In the genomic region with DNA sequence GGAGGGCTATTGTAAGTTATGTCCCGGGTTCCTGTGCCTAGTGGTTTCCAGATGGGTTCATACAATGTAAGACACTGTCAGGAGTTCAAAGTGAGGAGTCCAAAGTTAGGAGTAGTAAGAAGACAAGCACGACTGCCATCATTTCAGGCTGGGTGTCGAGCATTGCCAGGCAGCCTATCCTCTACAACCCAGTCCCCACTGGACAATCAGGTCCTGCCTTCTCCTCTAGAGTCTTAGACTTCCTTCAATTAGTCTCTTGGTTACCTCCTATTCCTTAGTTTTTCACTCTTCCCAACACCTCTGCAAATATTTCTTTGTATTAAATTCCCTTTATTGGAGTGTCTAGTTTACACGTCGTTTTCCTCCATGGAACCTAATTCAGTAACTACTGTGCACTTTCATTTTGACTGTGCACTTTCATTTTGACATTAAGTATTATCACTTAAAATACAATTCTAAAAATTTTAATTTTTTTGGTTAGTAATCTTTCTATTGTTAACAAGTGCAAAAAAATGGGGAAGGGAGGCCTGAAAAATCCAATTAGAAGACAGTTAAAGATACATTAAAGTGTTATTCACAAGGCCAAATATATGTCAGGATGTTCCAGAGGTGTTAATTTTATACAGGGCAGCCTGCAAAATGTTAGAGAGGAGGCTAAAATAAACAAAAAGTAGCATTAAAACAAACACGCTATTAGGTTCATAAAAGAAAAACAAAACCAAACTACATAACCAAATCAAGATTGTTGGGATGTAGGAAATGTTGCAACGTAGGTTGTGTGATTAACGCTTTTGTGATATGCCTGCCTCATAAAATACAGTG, we compare ENCODE assay signal across 8 cellular contexts.
DNase-seq lines count a peak whose midpoint lies in the region; ATAC-seq and TF ChIP-seq lines count a peak whose summit lies in the region.

No MANE protein-coding gene starts in this region.

- TF ChIP-seq CTCF in osteocyte (IDR thresholded peaks at IDR 0.05) (no peak), GM13977 (IDR thresholded peaks at IDR 0.05; ENCODE audit: extremely low read depth, insufficient read depth, missing control alignments) (no peak)

- H3K4me3 Mint-ChIP-seq in activated naive CD8-positive, alpha-beta T cell treated with anti-CD3 and anti-CD28 coated beads, Interleukin-2, amount 10 ng/mL, durations not matched to agents 7 days and 5 days: no peak overlapping the region
- H3K4me3 Mint-ChIP-seq in osteocyte (ENCODE audit: unreplicated experiment): no peak overlapping the region

- no peaks in the 10 kb centered on the region for H3K27me3 Mint-ChIP-seq in activated naive CD8-positive, alpha-beta T cell treated with anti-CD3 and anti-CD28 coated beads, Interleukin-2, amount 10 ng/mL, durations not matched to agents 7 days and 5 days
- no peaks in the 10 kb centered on the region for H3K27me3 Mint-ChIP-seq in osteocyte (ENCODE audit: unreplicated experiment)

- peaks cover 12% of the 10 kb centered on the region for H3K4me1 Mint-ChIP-seq in activated naive CD8-positive, alpha-beta T cell treated with anti-CD3 and anti-CD28 coated beads, Interleukin-2, amount 10 ng/mL, durations not matched to agents 7 days and 5 days
- H3K4me1 Mint-ChIP-seq in osteocyte (ENCODE audit: unreplicated experiment): peaks cover 2% of the 10 kb centered on the region

- peak overlapping the region; percentile 63 for H3K27ac Mint-ChIP-seq in activated naive CD8-positive, alpha-beta T cell treated with anti-CD3 and anti-CD28 coated beads, Interleukin-2, amount 10 ng/mL, durations not matched to agents 7 days and 5 days
- peak overlapping the region; percentile 25 for H3K27ac Mint-ChIP-seq in osteocyte (ENCODE audit: unreplicated experiment)

- H3K36me3 Mint-ChIP-seq in activated naive CD8-positive, alpha-beta T cell treated with anti-CD3 and anti-CD28 coated beads, Interleukin-2, amount 10 ng/mL, durations not matched to agents 7 days and 5 days: peaks cover 58% of the 10 kb centered on the region
- H3K36me3 Mint-ChIP-seq in osteocyte (ENCODE audit: unreplicated experiment): peaks cover 85% of the 10 kb centered on the region

- no peaks in the 10 kb centered on the region for H3K9me3 Mint-ChIP-seq in activated naive CD8-positive, alpha-beta T cell treated with anti-CD3 and anti-CD28 coated beads, Interleukin-2, amount 10 ng/mL, durations not matched to agents 7 days and 5 days
- H3K9me3 Mint-ChIP-seq in osteocyte (ENCODE audit: unreplicated experiment): peaks cover 11% of the 10 kb centered on the region

- in situ Hi-C loops in GM13977 (cut with MboI; ENCODE audit: low pct_unique_long_range_greater_than_20kb, low sequenced_read_pairs, unreplicated experiment): loop anchor here (25.0 kb wide), 1 partner anchor 745 kb away; no protein-coding TSS in a partner anchor

- POLR2A ChIA-PET in activated naive CD8-positive, alpha-beta T cell treated with anti-CD3 and anti-CD28 coated beads, Interleukin-2, amount 10 ng/mL, durations not matched to agents 7 days and 5 days (lab: Charles Lee): no interaction called here

- ATAC-seq in GM18502 (IDR thresholded peaks at IDR 0.05; ENCODE audit: poor library complexity, unreplicated experiment) (peak; percentile 64), HG02588 (IDR thresholded peaks at IDR 0.05; ENCODE audit: unreplicated experiment) (peak; percentile 62), GM19023 (IDR thresholded peaks at IDR 0.05; ENCODE audit: unreplicated experiment) (no peak)
- ATAC-seq in activated naive CD8-positive, alpha-beta T cell treated with anti-CD3 and anti-CD28 coated beads, Interleukin-2, amount 10 ng/mL, durations not matched to agents 7 days and 5 days (ENCODE audit: low read depth): no peak

- DNase-seq in activated naive CD8-positive, alpha-beta T cell treated with anti-CD3 and anti-CD28 coated beads, Interleukin-2, amount 10 ng/mL, durations not matched to agents 7 days and 5 days: no peak
- DNase-seq in osteocyte (ENCODE audit: extremely low spot score, unreplicated experiment) (no peak), GF-D8 (lab: John Stamatoyannopoulos, UW) (no peak), GM13977 (ENCODE audit: low spot score) (no peak)
- DNase-seq in stimulated activated CD4-positive, alpha-beta T cell treated with anti-CD3 and anti-CD28 coated beads, Interleukin-2, amount 100 ng/mL, for 24 hours: no peak

Comparison
In these comparisons a context has a peak if more than half of its experiments do, and no peak if none do; other contexts are left out.
1. ATAC-seq: peak in GM18502 (single experiment) and HG02588 (single experiment); none in activated naive CD8-positive, alpha-beta T cell treated with anti-CD3 and anti-CD28 coated beads, Interleukin-2, amount 10 ng/mL, durations not matched to agents 7 days and 5 days (single experiment) and GM19023 (single experiment).